Comparison of ENCODE assay signal across 12 cellular contexts in genomic region chr12:52539024-52539820, GRCh38. TPM values are rescaled to one million over a fixed set of nuclear protein-coding genes. Genes with fewer than 3 reads are reported as not detected.
DNase-seq lines count a peak whose midpoint lies in the region; FAIRE-seq and TF ChIP-seq lines count a peak whose summit lies in the region.
"Had no signal": no experiment of that assay in that cellular context is flagged by ENCODE, and none has a peak within 500 bp of the region (broad histone marks: within the 10 kb centered on the region; RNA-seq: fewer than 3 reads in every experiment).

No MANE protein-coding gene starts in this region.

- no peak for FAIRE-seq in endothelial cell of umbilical vein (lab: Jason Lieb, UNC)

- H3K9me3 ChIP-seq in endothelial cell of umbilical vein (replicated peaks; ENCODE audit: control insufficient read depth, insufficient read depth, low read length), result no peaks in the 10 kb centered on the region
- H3K9me3 ChIP-seq in suprapubic skin, result no peaks in the 10 kb centered on the region
- no peaks in the 10 kb centered on the region for H3K9me3 ChIP-seq in BE2C
- H3K9me3 ChIP-seq: heart left ventricle had no signal

- 59% methylated on average over 5 of the region's 5 CpGs for WGBS in suprapubic skin

- dilution Hi-C loops in endothelial cell of umbilical vein (cut with MboI; ENCODE audit: extremely low pct_ligation_motif_present, low sequenced_read_pairs), result no loop called here

- no peak overlapping the region for H2AFZ ChIP-seq in endothelial cell of umbilical vein (ENCODE audit: low read depth, low read length)

- no peaks in the 10 kb centered on the region for H3K79me2 ChIP-seq in endothelial cell of umbilical vein (ENCODE audit: control insufficient read depth, insufficient read depth, low read length)

- CTCF ChIA-PET in endothelial cell of umbilical vein (lab: Charles Lee), result no interaction called here

- DNase-seq in DMS 273 (lab: John Stamatoyannopoulos, UW; ENCODE audit: unreplicated experiment) (peak; percentile 33), DMS 273 treated with DMSO at 0.1 percent for 48 hours (lab: John Stamatoyannopoulos, UW) (no peak), NCI-H345 (lab: John Stamatoyannopoulos, UW) (peak; percentile 78), endothelial cell of umbilical vein (ENCODE audit: low read depth, low spot score) (peak; percentile 42), suprapubic skin (ENCODE audit: low spot score in 2 of 2) (no peak), NAMALWA (ENCODE audit: low spot score) (no peak), BE2C (no peak), HuH-7 (ENCODE audit: low spot score) (no peak)
- DNase-seq: activated CD4-positive, alpha-beta T cell treated with anti-CD3 and anti-CD28 coated beads for 1 hour; heart left ventricle had no signal

- H3K9ac ChIP-seq in endothelial cell of umbilical vein (replicated peaks; ENCODE audit: extremely low read depth, insufficient read depth, low read length), result no peak overlapping the region

- no peak for TF ChIP-seq EP300 in suprapubic skin (IDR thresholded peaks at IDR 0.05)

- H3K4me3 ChIP-seq in endothelial cell of umbilical vein (replicated peaks in 1 of 3; ENCODE audit: insufficient read depth in 1 of 3, low read depth in 1 of 3, low read length in 3 of 3) (no peak overlapping the region), suprapubic skin (no peak overlapping the region), BE2C (ENCODE audit: low read depth, low read length) (no peak overlapping the region)
- H3K4me3 ChIP-seq: heart left ventricle had no signal

- no peaks in the 10 kb centered on the region for H3K9me1 ChIP-seq in endothelial cell of umbilical vein (replicated peaks; ENCODE audit: control insufficient read depth, extremely low read depth, insufficient read depth, low read length)

- no peak overlapping the region for H3K4me2 ChIP-seq in endothelial cell of umbilical vein (ENCODE audit: insufficient read depth, low read length)

- H3K27me3 ChIP-seq in endothelial cell of umbilical vein (ENCODE audit: control insufficient read depth in 2 of 2, insufficient read depth in 2 of 2, low read length in 2 of 2), result no peaks in the 10 kb centered on the region
- no peaks in the 10 kb centered on the region for H3K27me3 ChIP-seq in suprapubic skin
- H3K27me3 ChIP-seq in BE2C, result no peaks in the 10 kb centered on the region; the same call in 1 of the 2 replicates
- H3K27me3 ChIP-seq: heart left ventricle had no signal

- H3K36me3 ChIP-seq in endothelial cell of umbilical vein (ENCODE audit: control insufficient read depth in 2 of 2, extremely low read depth in 1 of 2, insufficient read depth in 2 of 2, low read length in 2 of 2), result no peaks in the 10 kb centered on the region
- H3K36me3 ChIP-seq in suprapubic skin, result no peaks in the 10 kb centered on the region
- H3K36me3 ChIP-seq in BE2C, result no peaks in the 10 kb centered on the region
- H3K36me3 ChIP-seq: heart left ventricle had no signal

- TF ChIP-seq CTCF in endothelial cell of umbilical vein (IDR thresholded peaks at IDR 0.05; ENCODE audit: extremely low read depth in 1 of 2, insufficient read depth in 1 of 2, low read depth in 1 of 2, low read length in 2 of 2) (no peak), suprapubic skin (IDR thresholded peaks at IDR 0.05) (no peak), BE2C (IDR thresholded peaks at IDR 0.05; ENCODE audit: low read depth, low read length) (no peak)

- BruUV-seq in endothelial cell of umbilical vein (replicated peaks; lab: Mats Ljungman, UMichigan), result no TSS peak

- POLR2A ChIA-PET in endothelial cell of umbilical vein (lab: Charles Lee), result no interaction called here

- TF ChIP-seq POLR2A in endothelial cell of umbilical vein (IDR thresholded peaks at IDR 0.05; ENCODE audit: low read depth, low read length) (no peak), suprapubic skin (IDR thresholded peaks at IDR 0.05) (no peak)

- H3K4me1 ChIP-seq in endothelial cell of umbilical vein (ENCODE audit: control insufficient read depth, extremely low read depth, insufficient read depth, low read length) (no peaks in the 10 kb centered on the region), suprapubic skin (peaks cover 31% of the 10 kb centered on the region), BE2C (no peaks in the 10 kb centered on the region)

- H4K20me1 ChIP-seq in endothelial cell of umbilical vein (replicated peaks; ENCODE audit: control insufficient read depth, extremely low read depth, insufficient read depth, low read length), result no peaks in the 10 kb centered on the region

- no peak overlapping the region for H3K27ac ChIP-seq in endothelial cell of umbilical vein (ENCODE audit: insufficient read depth, low read depth, low read length)
- H3K27ac ChIP-seq in suprapubic skin, result peak overlapping the region; percentile 3
- H3K27ac ChIP-seq: 22Rv1, heart left ventricle had no signal

- intact Hi-C loops in endothelial cell of umbilical vein (cut with micrococcal nuclease), result no loop called here

TF ChIP-seq in endothelial cell of umbilical vein, 7 proteins besides CTCF, POLR2A, EP300 and RAD21:
- TF ChIP-seq FOS (IDR thresholded peaks at IDR 0.05; ENCODE audit: borderline replicate concordance, insufficient read depth, low read length) (no peak), MYC (IDR thresholded peaks at IDR 0.05; ENCODE audit: low read depth, low read length) (no peak), JUN (IDR thresholded peaks at IDR 0.05; ENCODE audit: borderline replicate concordance, insufficient read depth, insufficient read length, low read depth) (no peak), GATA2 (IDR thresholded peaks at IDR 0.05; ENCODE audit: insufficient read depth, insufficient read length, low read depth, low read length) (no peak)
- TF ChIP-seq, protein P1, sequence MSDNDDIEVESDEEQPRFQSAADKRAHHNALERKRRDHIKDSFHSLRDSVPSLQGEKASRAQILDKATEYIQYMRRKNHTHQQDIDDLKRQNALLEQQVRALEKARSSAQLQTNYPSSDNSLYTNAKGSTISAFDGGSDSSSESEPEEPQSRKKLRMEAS (IDR thresholded peaks at IDR 0.05; ENCODE audit: insufficient read depth, insufficient read length), result no peak

RNA-seq across cellular contexts. Expression of gene KRT71, which starts 13.7 kb away (rescaled TPM):
- not detected in 2 replicates for total RNA-seq in endothelial cell of umbilical vein
- polyA plus RNA-seq in endothelial cell of umbilical vein, result not detected in 2 replicates
- not detected in 2 replicates for polyA plus RNA-seq in endothelial cell of umbilical vein (2011; cell fraction: cytosol; rRNA removed)
- not detected in 2 replicates for polyA plus RNA-seq in endothelial cell of umbilical vein (2011; cell fraction: nucleus; rRNA removed)
- polyA plus RNA-seq in endothelial cell of umbilical vein (2012), result not detected in 2 replicates
- not detected in 2 replicates for polyA minus RNA-seq in endothelial cell of umbilical vein
- not detected for polyA minus RNA-seq in endothelial cell of umbilical vein (2011; cell fraction: cytosol; rRNA and poly(A)+ RNA removed)
- not detected in 2 replicates for polyA minus RNA-seq in endothelial cell of umbilical vein (2011; cell fraction: nucleus; rRNA and poly(A)+ RNA removed)
- 100 to 1,000 TPM in 1 of 4 donors, 10 to 100 TPM in 2, 1 to 10 TPM in 1; 5.5 to 231 (median 70.8) TPM for total RNA-seq in suprapubic skin
- polyA plus RNA-seq in BE2C (2012; ENCODE audit: insufficient read depth, insufficient read length, low read depth), result not detected
- total RNA-seq: heart left ventricle, neural crest cell had no signal
- polyA plus RNA-seq: heart left ventricle had no signal

RNA-seq across cellular contexts. Expression of gene KRT5, which starts 19.0 kb away (rescaled TPM):
- total RNA-seq in endothelial cell of umbilical vein, result 0.72 and 0.86 TPM in 2 replicates
- 0.21 and 0.32 TPM in 2 replicates for polyA plus RNA-seq in endothelial cell of umbilical vein
- 0.08 TPM in 2 replicates for polyA plus RNA-seq in endothelial cell of umbilical vein (2011; cell fraction: cytosol; rRNA removed)
- polyA plus RNA-seq in endothelial cell of umbilical vein (2011; cell fraction: nucleus; rRNA removed), result 2.9 TPM in 1 of 2 replicates, not detected in the other
- polyA plus RNA-seq in endothelial cell of umbilical vein (2012), result 0.25 TPM in 1 of 2 replicates, not detected in the other
- 1.1 and 3.3 TPM in 2 replicates for polyA minus RNA-seq in endothelial cell of umbilical vein
- not detected for polyA minus RNA-seq in endothelial cell of umbilical vein (2011; cell fraction: cytosol; rRNA and poly(A)+ RNA removed)
- polyA minus RNA-seq in endothelial cell of umbilical vein (2011; cell fraction: nucleus; rRNA and poly(A)+ RNA removed), result 0.67 and 1.1 TPM in 2 replicates
- 1,000 to 10,000 TPM; 3,026 to 9,625 (median 8,067) TPM for total RNA-seq in suprapubic skin
- polyA plus RNA-seq in BE2C (2012; ENCODE audit: insufficient read depth, insufficient read length, low read depth), result not detected
- total RNA-seq: neural crest cell had no signal

RNA-seq across cellular contexts. Expression of gene KRT74, which starts 34.4 kb away (rescaled TPM):
- total RNA-seq in endothelial cell of umbilical vein, result not detected in 2 replicates
- not detected in 2 replicates for polyA plus RNA-seq in endothelial cell of umbilical vein
- not detected in 2 replicates for polyA plus RNA-seq in endothelial cell of umbilical vein (2011; cell fraction: cytosol; rRNA removed)
- not detected in 2 replicates for polyA plus RNA-seq in endothelial cell of umbilical vein (2011; cell fraction: nucleus; rRNA removed)
- not detected in 2 replicates for polyA plus RNA-seq in endothelial cell of umbilical vein (2012)
- polyA minus RNA-seq in endothelial cell of umbilical vein, result not detected in 2 replicates
- polyA minus RNA-seq in endothelial cell of umbilical vein (2011; cell fraction: cytosol; rRNA and poly(A)+ RNA removed), result not detected
- not detected in 2 replicates for polyA minus RNA-seq in endothelial cell of umbilical vein (2011; cell fraction: nucleus; rRNA and poly(A)+ RNA removed)
- 10 to 100 TPM in 3 of 4 donors, 1 to 10 TPM in 1; 2.0 to 44.4 (median 21.2) TPM for total RNA-seq in suprapubic skin
- polyA plus RNA-seq in BE2C (2012; ENCODE audit: insufficient read depth, insufficient read length, low read depth), result not detected
- total RNA-seq: heart left ventricle, neural crest cell had no signal
- polyA plus RNA-seq: heart left ventricle had no signal

RNA-seq across cellular contexts. Expression of gene KRT6A, which starts 46.2 kb away (rescaled TPM):
- 0.21 and 0.64 TPM in 2 replicates for total RNA-seq in endothelial cell of umbilical vein
- polyA plus RNA-seq in endothelial cell of umbilical vein, result 0.10 TPM in 1 of 2 replicates, not detected in the other
- polyA plus RNA-seq in endothelial cell of umbilical vein (2011; cell fraction: cytosol; rRNA removed), result not detected in 2 replicates
- 1.5 TPM in 1 of 2 replicates, not detected in the other for polyA plus RNA-seq in endothelial cell of umbilical vein (2011; cell fraction: nucleus; rRNA removed)
- 0.20 TPM in 1 of 2 replicates, not detected in the other for polyA plus RNA-seq in endothelial cell of umbilical vein (2012)
- polyA minus RNA-seq in endothelial cell of umbilical vein, result 0.11 TPM in 1 of 2 replicates, not detected in the other
- polyA minus RNA-seq in endothelial cell of umbilical vein (2011; cell fraction: cytosol; rRNA and poly(A)+ RNA removed), result not detected
- polyA minus RNA-seq in endothelial cell of umbilical vein (2011; cell fraction: nucleus; rRNA and poly(A)+ RNA removed), result 0.24 TPM in 1 of 2 replicates, not detected in the other
- 1,000 to 10,000 TPM in 1 of 4 donors, 100 to 1,000 TPM in 2, 10 to 100 TPM in 1; 57.7 to 1,258 (median 594) TPM for total RNA-seq in suprapubic skin
- not detected for polyA plus RNA-seq in BE2C (2012; ENCODE audit: insufficient read depth, insufficient read length, low read depth)
- total RNA-seq: neural crest cell had no signal

Comparison
In these comparisons a context has a peak if more than half of its experiments do, and no peak if none do; other contexts are left out.
1. DNase-seq: peak in DMS 273 (single experiment), NCI-H345 (single experiment) and endothelial cell of umbilical vein (single experiment); none in DMS 273 treated with DMSO at 0.1 percent for 48 hours (single experiment), suprapubic skin (0 of 2), NAMALWA (single experiment), BE2C (single experiment) and HuH-7 (single experiment).
2. RNA of gene KRT5, which starts 19.0 kb away (total RNA-seq): 3,026 to 9,625 TPM in suprapubic skin; 0.72 to 0.86 TPM in endothelial cell of umbilical vein; every median in the first group is over 1,000 times any median in the second.